ENCODE assay signal across 1 cellular context in genomic region chr6:158795516-158795915, GRCh38.
TF ChIP-seq lines count a peak whose summit lies in the region.

No MANE protein-coding gene starts in this region.

TF ChIP-seq in SK-N-SH, 30 proteins besides CTCF, POLR2A, EP300 and RAD21 (continued from another document):
- TF ChIP-seq PBX3 (IDR thresholded peaks at IDR 0.05) (no peak), NRF1 (IDR thresholded peaks at IDR 0.05; ENCODE audit: low read depth, low read length) (no peak), MXI1 (IDR thresholded peaks at IDR 0.05; ENCODE audit: low read depth, low read length) (no peak), POLR2AphosphoS5 (IDR thresholded peaks at IDR 0.05; ENCODE audit: low read depth, low read length) (no peak), JUND (IDR thresholded peaks at IDR 0.05) (no peak), GATA2 (CRISPR knock-in tag; IDR thresholded peaks at IDR 0.05) (no peak), TAF1 (IDR thresholded peaks at IDR 0.05; ENCODE audit: borderline replicate concordance, low read depth, low read length) (no peak), TEAD4 (IDR thresholded peaks at IDR 0.05; ENCODE audit: borderline replicate concordance, insufficient read depth) (no peak), RFX5 (IDR thresholded peaks at IDR 0.05; ENCODE audit: low read length) (no peak), NFIC (IDR thresholded peaks at IDR 0.05; ENCODE audit: borderline replicate concordance) (no peak), SIN3A (IDR thresholded peaks at IDR 0.05; ENCODE audit: borderline replicate concordance, low read depth, low read length) (no peak), SMC3 (IDR thresholded peaks at IDR 0.05; ENCODE audit: low read depth, low read length) (no peak), REST (IDR thresholded peaks at IDR 0.05; ENCODE audit: low read depth, low read length) (no peak), MEF2A (IDR thresholded peaks at IDR 0.05; ENCODE audit: borderline replicate concordance, low read depth) (no peak), FOXM1 (IDR thresholded peaks at IDR 0.05; ENCODE audit: low read depth) (no peak), ZBTB33 (IDR thresholded peaks at IDR 0.05; ENCODE audit: borderline replicate concordance, low read depth) (no peak), TCF12 (IDR thresholded peaks at IDR 0.05) (no peak)
